In the genomic region with DNA sequence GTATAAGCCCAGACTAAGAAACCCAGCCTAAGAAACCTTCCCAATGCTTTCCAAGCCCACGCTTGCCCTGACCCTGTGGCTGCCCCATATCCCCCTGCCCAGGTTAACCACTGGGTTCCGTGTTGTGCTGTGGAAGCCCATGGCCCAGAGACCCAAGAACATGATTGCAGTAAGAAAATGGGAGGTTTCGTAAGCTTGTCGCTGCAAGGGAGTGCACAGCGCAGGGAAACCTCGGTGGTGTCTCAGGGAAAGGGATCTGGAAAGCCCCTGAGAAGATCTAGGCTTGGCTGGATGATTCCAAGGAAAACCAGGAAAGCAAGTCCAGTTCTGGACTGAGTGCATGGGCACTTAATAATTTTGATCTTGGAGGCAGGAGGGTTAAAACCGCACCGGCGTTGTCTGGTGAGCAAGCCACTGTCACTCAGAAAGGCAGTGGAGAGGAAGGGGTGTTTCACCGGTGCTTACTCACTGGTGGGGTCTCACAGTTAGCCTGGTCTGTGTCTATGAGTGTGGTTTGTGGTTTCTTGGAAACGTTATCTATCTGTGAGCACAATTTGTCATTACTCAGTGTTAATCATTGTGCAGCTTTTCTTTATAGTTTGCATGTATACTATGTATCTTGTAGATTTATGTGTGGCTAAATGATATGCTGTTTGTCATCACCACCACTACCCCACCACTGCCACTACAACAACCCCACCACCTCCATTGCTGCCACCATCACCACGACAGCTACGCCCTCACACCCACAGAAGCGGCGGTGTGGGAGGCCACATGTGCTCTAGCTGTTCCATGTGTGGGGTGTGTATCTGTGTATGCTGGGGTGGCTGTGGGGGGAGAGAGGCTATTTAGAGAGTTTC, we compare ENCODE assay signal across 11 cellular contexts. TPM values are rescaled to one million over a fixed set of nuclear protein-coding genes. Genes with fewer than 3 reads are reported as not detected.
A peak's percentile ranks its signal among the peaks of the same experiment; 100 is the strongest.
DNase-seq lines count a peak whose midpoint lies in the region; ATAC-seq, FAIRE-seq and TF ChIP-seq lines count a peak whose summit lies in the region.
"Had no signal": no experiment of that assay in that cellular context is flagged by ENCODE, and none has a peak within 500 bp of the region (broad histone marks: within the 10 kb centered on the region; RNA-seq: fewer than 3 reads in every experiment).

No MANE protein-coding gene starts in this region.

- H3K27me3 ChIP-seq in brain microvascular endothelial cell (replicated peaks) (peaks cover 18% of the 10 kb centered on the region), gastrocnemius medialis (no peaks in the 10 kb centered on the region)
- H3K27me3 ChIP-seq: breast epithelium, Peyer's patch had no signal

- DNase-seq in NB4 (ENCODE audit: low read depth) (peak; percentile 96), brain microvascular endothelial cell (peak; percentile 85), omental fat pad (ENCODE audit: low spot score) (no peak), DMS153 (lab: John Stamatoyannopoulos, UW) (no peak), gastrocnemius medialis (no peak)
- DNase-seq: mucosa of descending colon had no signal

- H3K36me3 ChIP-seq in brain microvascular endothelial cell (replicated peaks) (no peaks in the 10 kb centered on the region), gastrocnemius medialis (no peaks in the 10 kb centered on the region)
- H3K36me3 ChIP-seq: breast epithelium, Peyer's patch had no signal

- FAIRE-seq in G401.6 (lab: Jason Lieb, UNC): peak; percentile 88

- no peak overlapping the region for H3K27ac ChIP-seq in brain microvascular endothelial cell
- H3K27ac ChIP-seq in gastrocnemius medialis: no peak overlapping the region

- H3K4me1 ChIP-seq in gastrocnemius medialis: peaks cover 23 to 30% of the 10 kb centered on the region in 2 donors

- TF ChIP-seq CTCF in NB4 (IDR thresholded peaks at IDR 0.05; ENCODE audit: low read depth, low read length) (no peak), brain microvascular endothelial cell (IDR thresholded peaks at IDR 0.05; ENCODE audit: low read depth, low read length, missing control alignments) (no peak), omental fat pad (IDR thresholded peaks at IDR 0.05) (no peak), gastrocnemius medialis (IDR thresholded peaks at IDR 0.05 in 4 of 5, conservative IDR thresholded peaks at IDR 0.05 in 1 of 5) (no peak)

- TF ChIP-seq POLR2A in NB4 (IDR thresholded peaks at IDR 0.05; ENCODE audit: extremely low read depth, insufficient read length): no peak
- no peak for TF ChIP-seq POLR2A in gastrocnemius medialis (IDR thresholded peaks at IDR 0.05)

- in situ Hi-C loops in brain microvascular endothelial cell (cut with HindIII; ENCODE audit: low pct_ligation_motif_present, low sequenced_read_pairs): loop anchor here (10.0 kb wide), 1 partner anchor 158 kb away; no protein-coding TSS in a partner anchor
- in situ Hi-C loops in gastrocnemius medialis (cut with MboI; ENCODE audit: low sequenced_read_pairs in 4 of 4): loop anchor here in 1 of 4 donors (5.0 kb wide), 1 partner anchor 76 kb away; no protein-coding TSS in a partner anchor

- no peaks in the 10 kb centered on the region for H3K9me3 ChIP-seq in gastrocnemius medialis
- H3K9me3 ChIP-seq: breast epithelium, mucosa of descending colon, Peyer's patch had no signal

- H3K4me3 ChIP-seq in NB4 (ENCODE audit: low read depth, low read length) (peak overlapping the region; percentile 11), brain microvascular endothelial cell (ENCODE audit: low read depth, low read length) (no peak overlapping the region), gastrocnemius medialis (no peak overlapping the region)
- H3K4me3 ChIP-seq: breast epithelium, mucosa of descending colon, Peyer's patch had no signal

- intact Hi-C loops in gastrocnemius medialis (cut with DNase I; ENCODE audit: low total_unique reads): no loop called here

- ATAC-seq in omental fat pad (ENCODE audit: low FRiP score) (peak; percentile 38), HG03045 (IDR thresholded peaks at IDR 0.05; ENCODE audit: unreplicated experiment) (no peak), gastrocnemius medialis (no peak), HG03442 (IDR thresholded peaks at IDR 0.05; ENCODE audit: unreplicated experiment) (no peak)
- ATAC-seq: mucosa of descending colon had no signal

RNA-seq across cellular contexts. Expression of a gene that starts 53.3 kb away (rescaled TPM):
- 10 to 100 TPM in 2 of 4 donors, 1 to 10 TPM in 2; 7.0 to 15.6 (median 10.7) TPM for total RNA-seq in omental fat pad
- total RNA-seq in gastrocnemius medialis: 10 to 100 TPM in 2 of 4 donors, 1 to 10 TPM in 2; 5.0 to 15.4 (median 9.5) TPM

Comparison
In these comparisons a context has a peak if more than half of its experiments do, and no peak if none do; other contexts are left out.
1. DNase-seq: peak in NB4 (single experiment) and brain microvascular endothelial cell (single experiment); none in omental fat pad (single experiment), DMS153 (single experiment) and gastrocnemius medialis (0 of 2).